ENCODE assay signal across 27 cellular contexts in genomic region chr3:15391007-15391406, GRCh38.
"Had no signal": no experiment of that assay in that cellular context is flagged by ENCODE, and none has a peak within 500 bp of the region (broad histone marks: within the 10 kb centered on the region; RNA-seq: fewer than 3 reads in every experiment).

No MANE protein-coding gene starts in this region.

- ATAC-seq: activated CD4-positive, CD25-positive, alpha-beta regulatory T cell treated with anti-CD3 and anti-CD28 coated beads, Interleukin-2, amount 50 U/mL, for 24 hours; activated naive CD4-positive, alpha-beta T cell treated with anti-CD3 and anti-CD28 coated beads, Interleukin-2, amount 50 U/mL, for 72 hours; gastroesophageal sphincter; left cardiac atrium; pancreas had no signal

- H3K4me3 ChIP-seq: coronary artery, dorsolateral prefrontal cortex, gastroesophageal sphincter, hepatocyte, pancreas, psoas muscle, smooth muscle cell, thoracic aorta, uterus had no signal

- H3K27ac Mint-ChIP-seq: activated CD4-positive, alpha-beta memory T cell treated with anti-CD3 and anti-CD28 coated beads for 36 hours; activated naive CD4-positive, alpha-beta T cell treated with anti-CD3 and anti-CD28 coated beads, Interleukin-2, amount 50 U/mL, for 72 hours; activated T-helper 2 cell treated with anti-CD3 and anti-CD28 coated beads, Interferon-gamma antibody, Interleukin-2, Interleukin-4, amounts not matched to agents 10 μg/mL and 5 μg/mL and 100 μg/mL, durations not matched to agents 14 hours and 24 hours and 36 hours; nephron progenitor cell had no signal

- H3K27me3 ChIP-seq: dorsolateral prefrontal cortex, gastroesophageal sphincter, hepatocyte, pancreas, uterus had no signal

- H3K9me3 ChIP-seq: pancreas, psoas muscle, thoracic aorta had no signal

- H3K4me1 ChIP-seq: gastroesophageal sphincter, pancreas, psoas muscle, uterus had no signal

- H3K9me3 Mint-ChIP-seq: activated T-helper 2 cell treated with anti-CD3 and anti-CD28 coated beads, Interferon-gamma antibody, Interleukin-2, Interleukin-4, amounts not matched to agents 10 μg/mL and 5 μg/mL and 100 μg/mL, durations not matched to agents 14 hours and 24 hours and 36 hours had no signal

- H3K27ac ChIP-seq: coronary artery, gastroesophageal sphincter, hepatocyte, pancreas, psoas muscle, thoracic aorta, VCaP had no signal

- H3K27me3 Mint-ChIP-seq: activated CD4-positive, alpha-beta memory T cell treated with anti-CD3 and anti-CD28 coated beads for 36 hours; naive B cell had no signal

- H3K36me3 ChIP-seq: gastroesophageal sphincter, pancreas, thoracic aorta, uterus had no signal

- DNase-seq: activated CD4-positive, alpha-beta memory T cell treated with anti-CD3 and anti-CD28 coated beads for 36 hours; activated CD4-positive, alpha-beta T cell treated with anti-CD3 and anti-CD28 coated beads for 48 hours; activated T-cell treated with anti-CD3 and anti-CD28 coated beads, Interleukin-2, amount 50 U/mL, for 48 hours; dorsolateral prefrontal cortex; effector memory CD4-positive, alpha-beta T cell; islet precursor cell; left cardiac atrium; left ventricle myocardium superior; naive B cell; nephron progenitor cell; pancreas; psoas muscle; stimulated activated CD4-positive, alpha-beta T cell treated with anti-CD3 and anti-CD28 coated beads, Interleukin-1b, Interleukin-23, amount 100 ng/mL, for 48 hours; stimulated activated CD4-positive, alpha-beta T cell treated with anti-CD3 and anti-CD28 coated beads, Interleukin-4, amount 100 ng/mL, for 4 hours; stimulated activated CD8-positive, alpha-beta memory T cell treated with anti-CD3 and anti-CD28 coated beads, Interleukin-4, amount 100 ng/mL, for 48 hours; stimulated activated naive CD4-positive, alpha-beta T cell; trophoblast cell; uterus had no signal

- H3K4me3 Mint-ChIP-seq: activated CD4-positive, alpha-beta memory T cell treated with anti-CD3 and anti-CD28 coated beads for 36 hours; nephron progenitor cell had no signal

- FAIRE-seq: pancreas had no signal

- H3K36me3 Mint-ChIP-seq: activated CD4-positive, alpha-beta memory T cell treated with anti-CD3 and anti-CD28 coated beads for 36 hours had no signal
